15 cellular contexts compared by ENCODE assay signal in the genomic region with DNA sequence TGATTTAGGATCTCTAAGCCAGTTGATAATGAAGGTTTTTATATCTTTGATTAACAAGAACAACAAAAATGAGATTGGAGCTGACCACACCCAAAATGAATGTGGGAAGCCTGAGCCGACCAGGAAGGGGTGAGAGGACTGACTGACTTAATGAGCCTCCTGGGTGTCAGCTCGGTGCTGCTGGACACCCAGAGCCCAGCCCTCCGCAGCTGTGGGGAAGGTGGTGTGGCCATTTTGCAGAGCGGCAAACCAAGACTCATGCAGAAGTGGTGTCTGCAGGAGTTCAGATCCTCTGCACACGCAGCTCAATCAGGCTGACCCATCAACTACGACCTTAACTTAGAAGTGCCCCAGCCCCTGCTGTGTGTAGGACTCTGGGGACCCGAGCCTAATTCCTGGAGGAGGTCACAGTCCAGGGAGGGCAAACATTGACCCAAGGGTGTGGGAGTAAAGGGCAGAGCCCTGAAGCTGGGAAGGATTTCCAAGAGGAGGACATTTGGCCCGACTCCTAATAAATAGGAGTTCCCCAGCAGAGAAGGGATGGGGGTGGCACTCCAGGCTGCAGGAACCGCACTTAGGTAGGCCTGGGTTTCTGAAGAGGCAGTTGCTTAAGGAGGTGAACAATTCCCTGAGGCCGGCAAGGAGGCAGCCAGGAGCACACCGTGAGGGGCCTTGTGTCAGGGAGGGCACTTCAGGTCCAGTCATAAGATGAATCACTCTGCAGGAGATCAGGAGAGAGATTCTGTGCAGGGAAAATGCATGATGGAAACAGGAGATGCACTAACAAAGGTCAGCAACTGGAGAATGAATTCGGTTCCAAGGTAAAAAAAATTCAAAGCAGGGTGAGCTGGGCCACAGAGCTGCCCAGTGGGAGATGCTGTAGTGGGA.
A peak's percentile ranks its signal among the peaks of the same experiment; 100 is the strongest.
DNase-seq lines count a peak whose midpoint lies in the region; ATAC-seq, FAIRE-seq and TF ChIP-seq lines count a peak whose summit lies in the region.
"Had no signal": no experiment of that assay in that cellular context is flagged by ENCODE, and none has a peak within 500 bp of the region (broad histone marks: within the 10 kb centered on the region; RNA-seq: fewer than 3 reads in every experiment).

No MANE protein-coding gene starts in this region.

- peak in 1 of 2 experiments; percentile 5; a peak in 1 of 5 replicates for TF ChIP-seq RAD21 in A549 (conservative IDR thresholded peaks at IDR 0.05 in 1 of 2, IDR thresholded peaks at IDR 0.05 in 1 of 2)
- TF ChIP-seq RAD21 in HepG2 (CRISPR knock-in tag; IDR thresholded peaks at IDR 0.05), result no peak

- DNase-seq in A549 (ENCODE audit: low read depth in 1 of 2, low spot score in 1 of 2) (peak; percentile 51 to 68), HS-5 (ENCODE audit: low read depth) (peak; percentile 34), astrocyte of the hippocampus (ENCODE audit: low read depth, low spot score) (peak; percentile 51), HepG2 (ENCODE audit: low spot score) (peak; percentile 41), COLO829 (ENCODE audit: low spot score) (no peak), NOMO-1 treated with DMSO at 0.1 percent for 48 hours (lab: John Stamatoyannopoulos, UW; ENCODE audit: unreplicated experiment) (no peak)
- no peak for DNase-seq in activated T-cell treated with anti-CD3 and anti-CD28 coated beads, Interleukin-2, amount 50 U/mL, for 48 hours
- DNase-seq in activated CD4-positive, alpha-beta T cell treated with anti-CD3 and anti-CD28 coated beads, Interleukin-2, amount 50 U/mL, for 1 hour, result no peak
- DNase-seq: Kasumi-1, NCI-H2081, thyroid gland had no signal

- BruUV-seq in HepG2 (replicated peaks; lab: Mats Ljungman, UMichigan), result no TSS peak

- peaks cover 67% of the 10 kb centered on the region for H3K4me1 ChIP-seq in A549
- peaks cover 53% of the 10 kb centered on the region for H3K4me1 ChIP-seq in HepG2 (ENCODE audit: insufficient read depth, low read length)
- H3K4me1 ChIP-seq: parathyroid adenoma, thyroid gland had no signal

- TF ChIP-seq CTCF in A549 (IDR thresholded peaks at IDR 0.05) (no peak), HepG2 (CRISPR knock-in tag; IDR thresholded peaks at IDR 0.05) (no peak)

- H3K4me2 ChIP-seq in A549, result peak overlapping the region; percentile 56
- H3K4me2 ChIP-seq in HepG2 (ENCODE audit: low read depth, low read length), result 0 out of 2 replicates have a peak overlapping the region, but pooled peaks have one; percentile 0

- in situ Hi-C loops in HepG2 (cut with HindIII; ENCODE audit: extremely low pct_ligation_motif_present, low pct_unique_long_range_greater_than_20kb), result loop anchor here (5.0 kb wide), 1 partner anchor 202 kb away; no protein-coding TSS in a partner anchor

- H3K9me3 ChIP-seq in A549 (peaks cover 6% of the 10 kb centered on the region; the same call in 2 of the 3 replicates), HepG2 (ENCODE audit: low read length) (no peaks in the 10 kb centered on the region)
- H3K9me3 ChIP-seq: thyroid gland had no signal

- WGBS in A549 (ENCODE audit: missing lambda C conversion rate), result 48% methylated on average over 12 of the region's 12 CpGs
- WGBS in HepG2 (ENCODE audit: low lambda C conversion rate), result 32% methylated on average over 7 of the region's 12 CpGs

- no peak overlapping the region for H2AFZ ChIP-seq in HepG2 (ENCODE audit: low read length)
- H2AFZ ChIP-seq: parathyroid adenoma had no signal

- peaks cover 1 to 3% of the 10 kb centered on the region in 2 experiments; a peak in 2 of 5 replicates for H3K36me3 ChIP-seq in HepG2 (replicated peaks in 1 of 2; ENCODE audit: control insufficient read depth in 1 of 2, insufficient read depth in 2 of 2, low read length in 2 of 2)

- no peaks in the 10 kb centered on the region for H4K20me1 ChIP-seq in HepG2 (ENCODE audit: insufficient read depth, low read length)

- no peaks in the 10 kb centered on the region for H3K79me2 ChIP-seq in HepG2 (ENCODE audit: insufficient read depth, low read length)
- H3K79me2 ChIP-seq: parathyroid adenoma had no signal

- TF ChIP-seq EP300 in A549 (IDR thresholded peaks at IDR 0.05) (0 out of 5 replicates have a peak, but pooled peaks of 1 of the 2 experiments have one; percentile 15), HepG2 (IDR thresholded peaks at IDR 0.05; ENCODE audit: low read depth in 2 of 2, low read length in 2 of 2) (no peak), HepG2 (CRISPR knock-in tag; IDR thresholded peaks at IDR 0.05; ENCODE audit: borderline replicate concordance) (no peak)

- CTCF ChIA-PET in A549 (lab: Yijun Ruan, JAX), result interaction anchor here (0.6 to 6.2 kb wide), 12 partner anchors 13 to 307 kb away, joined by 3 to 93 read pairs (median 4); partner anchors contain the start of gene TPM1
- CTCF ChIA-PET in HepG2 (lab: Yijun Ruan, JAX; ENCODE audit: low intra/inter-chr PET ratio, low total read pairs), result no interaction called here

- peak; percentile 37 to 64; a peak in 5 of 6 replicates for ATAC-seq in A549
- ATAC-seq in HepG2, result peak; percentile 75
- ATAC-seq: activated naive CD4-positive, alpha-beta T cell treated with anti-CD3 and anti-CD28 coated beads, Interleukin-2, amount 50 U/mL, for 72 hours had no signal

- FAIRE-seq in A549 (lab: Jason Lieb, UNC), result peak; percentile 63
- FAIRE-seq in HepG2 (lab: Jason Lieb, UNC), result peak; percentile 21
- FAIRE-seq: D721Med had no signal

- TF ChIP-seq POLR2A in A549 (IDR thresholded peaks at IDR 0.05; ENCODE audit: low read length) (no peak), HepG2 (IDR thresholded peaks at IDR 0.05; ENCODE audit: insufficient read depth in 1 of 2, low read depth in 2 of 2, low read length in 2 of 2) (no peak)

- intact Hi-C loops in HepG2 (cut with micrococcal nuclease; ENCODE audit: unreplicated experiment), result loop anchor here (5.0 kb wide), 1 partner anchor 63 kb away; no protein-coding TSS in a partner anchor

- no peaks in the 10 kb centered on the region for H3K27me3 ChIP-seq in HepG2 (ENCODE audit: control insufficient read depth in 1 of 2, insufficient read depth in 2 of 2, low read length in 2 of 2)
- H3K27me3 ChIP-seq: thyroid gland had no signal

- POLR2A ChIA-PET in A549 (lab: Yijun Ruan, JAX) (interaction anchor here (1.4 to 1.6 kb wide), 2 partner anchors 202 to 223 kb away, joined by 5 to 9 read pairs; no protein-coding TSS in a partner anchor), HepG2 (lab: Yijun Ruan, JAX) (interaction anchor here (0.8 to 1.2 kb wide), 3 partner anchors 33 to 202 kb away, joined by 3 to 4 read pairs (median 3); no protein-coding TSS in a partner anchor)

- H3K9ac ChIP-seq in HepG2 (ENCODE audit: insufficient read depth, low read depth, low read length), result no peak overlapping the region
- H3K9ac ChIP-seq: parathyroid adenoma had no signal

- H3K4me3 ChIP-seq in A549, result no peak overlapping the region
- H3K4me3 ChIP-seq in HepG2 (replicated peaks in 1 of 3; ENCODE audit: insufficient read depth in 1 of 3, low read depth in 2 of 3, low read length in 3 of 3), result no peak overlapping the region
- H3K4me3 ChIP-seq: thyroid gland had no signal

- H3K27ac ChIP-seq in A549 (peak overlapping the region; percentile 91), HepG2 (ENCODE audit: extremely low read length, insufficient read depth, low read length) (no peak overlapping the region)
- H3K27ac ChIP-seq: parathyroid adenoma, thyroid gland, VCaP had no signal

TF ChIP-seq in A549, 52 proteins besides CTCF, POLR2A, EP300 and RAD21 (continues in another document):
- no peak for TF ChIP-seq ZFP36 (IDR thresholded peaks at IDR 0.05; ENCODE audit: borderline replicate concordance, partially characterized antibody)
- TF ChIP-seq MYC (IDR thresholded peaks at IDR 0.05; ENCODE audit: borderline replicate concordance, low read length), result no peak
- TF ChIP-seq GATA3 (IDR thresholded peaks at IDR 0.05; ENCODE audit: borderline replicate concordance), result peak; percentile 73; the same call in 1 of the 2 replicates
- peak in 1 of 2 experiments; percentile 28; a peak in 1 of 5 replicates for TF ChIP-seq JUN (IDR thresholded peaks at IDR 0.05)
- 0 out of 4 replicates have a peak, but pooled peaks of 1 of the 2 experiments have one; percentile 15 for TF ChIP-seq CEBPB (IDR thresholded peaks at IDR 0.05)
- no peak; the same call in 1 of the 2 replicates for TF ChIP-seq FOSL2 (IDR thresholded peaks at IDR 0.05)
- TF ChIP-seq FOSL2 (CRISPR knock-in tag; IDR thresholded peaks at IDR 0.05), result peak; percentile 64
- TF ChIP-seq ZSCAN20 (CRISPR knock-in tag; IDR thresholded peaks at IDR 0.05), result no peak
- TF ChIP-seq CHD2 (IDR thresholded peaks at IDR 0.05; ENCODE audit: low read length, partially characterized antibody), result no peak
- no peak for TF ChIP-seq ZC3H11A (IDR thresholded peaks at IDR 0.05)

TF ChIP-seq in HepG2, 621 proteins besides CTCF, POLR2A, EP300 and RAD21 (continues in another document):
- TF ChIP-seq MYC (CRISPR knock-in tag; IDR thresholded peaks at IDR 0.05; ENCODE audit: borderline replicate concordance), result peak; percentile 16; the same call in 1 of the 2 replicates
- TF ChIP-seq ZNF207 (IDR thresholded peaks at IDR 0.05; ENCODE audit: borderline replicate concordance), result no peak
- TF ChIP-seq ZNF781 (CRISPR knock-in tag; IDR thresholded peaks at IDR 0.05; ENCODE audit: borderline replicate concordance, not compliant biosample characterization), result no peak
- TF ChIP-seq MAF1 (CRISPR knock-in tag; IDR thresholded peaks at IDR 0.05; ENCODE audit: borderline replicate concordance), result no peak
- TF ChIP-seq BCL6 (CRISPR knock-in tag; IDR thresholded peaks at IDR 0.05), result peak; percentile 38; the same call in 1 of the 2 replicates
- no peak for TF ChIP-seq ZNF841 (CRISPR knock-in tag; IDR thresholded peaks at IDR 0.05; ENCODE audit: borderline replicate concordance)
- TF ChIP-seq ZMYM4 (CRISPR knock-in tag; IDR thresholded peaks at IDR 0.05), result no peak
- TF ChIP-seq RELA (CRISPR knock-in tag; IDR thresholded peaks at IDR 0.05), result no peak
- no peak for TF ChIP-seq PBX2 (CRISPR knock-in tag; IDR thresholded peaks at IDR 0.05)
- no peak for TF ChIP-seq HES4 (CRISPR knock-in tag; IDR thresholded peaks at IDR 0.05; ENCODE audit: borderline replicate concordance)
- TF ChIP-seq TBL1XR1 (IDR thresholded peaks at IDR 0.05; ENCODE audit: borderline replicate concordance, low read length, partially characterized antibody), result no peak
- no peak for TF ChIP-seq ZNF232 (CRISPR knock-in tag; IDR thresholded peaks at IDR 0.05; ENCODE audit: borderline replicate concordance)
- no peak for TF ChIP-seq KAT7 (CRISPR knock-in tag; IDR thresholded peaks at IDR 0.05; ENCODE audit: borderline replicate concordance)
- no peak for TF ChIP-seq ZMYM2 (CRISPR knock-in tag; IDR thresholded peaks at IDR 0.05)
- TF ChIP-seq AKAP8 (CRISPR knock-in tag; IDR thresholded peaks at IDR 0.05), result no peak

Comparison
In these comparisons a context has a peak if more than half of its experiments do, and no peak if none do; other contexts are left out.
1. DNase-seq: peak in A549 (2 of 2), HS-5 (single experiment), astrocyte of the hippocampus (single experiment) and HepG2 (single experiment); none in activated T-cell treated with anti-CD3 and anti-CD28 coated beads, Interleukin-2, amount 50 U/mL, for 48 hours (0 of 2), COLO829 (single experiment), activated CD4-positive, alpha-beta T cell treated with anti-CD3 and anti-CD28 coated beads, Interleukin-2, amount 50 U/mL, for 1 hour (single experiment) and NOMO-1 treated with DMSO at 0.1 percent for 48 hours (single experiment).
2. Of the 38 proteins assayed by ChIP-seq in both HepG2 and A549: peak only in HepG2: HDAC2 and MYC; only in A549: JUNB and SMC3; in both: none; in neither: 29; mixed calls (peak in some experiments, not most) for 5.